Comparison of ENCODE assay signal across 27 cellular contexts in genomic region chr20:51560042-51560441, GRCh38.
"Had no signal": no experiment of that assay in that cellular context is flagged by ENCODE, and none has a peak within 500 bp of the region (broad histone marks: within the 10 kb centered on the region; RNA-seq: fewer than 3 reads in every experiment).

No MANE protein-coding gene starts in this region.

- H3K9me3 ChIP-seq: gastroesophageal sphincter, thoracic aorta, uterus had no signal

- H3K27me3 ChIP-seq: brain microvascular endothelial cell, gastroesophageal sphincter, uterus had no signal

- H3K27ac ChIP-seq: brain microvascular endothelial cell, hepatocyte, thoracic aorta had no signal

- H3K36me3 ChIP-seq: brain microvascular endothelial cell, gastroesophageal sphincter, thoracic aorta, uterus had no signal

- H3K4me3 ChIP-seq: hepatocyte had no signal

- FAIRE-seq: kidney had no signal

- H3K9me3 Mint-ChIP-seq: activated CD4-positive, alpha-beta memory T cell treated with anti-CD3 and anti-CD28 coated beads, Interleukin-2, amount 10 ng/mL, durations not matched to agents 7 days and 5 days; activated CD4-positive, alpha-beta T cell treated with anti-CD3 and anti-CD28 coated beads, Interleukin-2, amount 10 ng/mL, durations not matched to agents 7 days and 5 days; activated T-cell treated with anti-CD3 and anti-CD28 coated beads, Interleukin-2, amount 50 U/mL, for 4 hours; activated T-helper 17 cell treated with anti-CD3 and anti-CD28 coated beads, Interleukin-2, amount 50 U/mL, for 72 hours; effector memory CD8-positive, alpha-beta T cell; natural killer cell; stimulated activated naive CD8-positive, alpha-beta T cell treated with anti-CD3 and anti-CD28 coated beads, Interleukin-15, Interleukin-2, amounts not matched to agents 100 ng/mL and 50 ng/mL, for 24 hours had no signal

- H3K36me3 Mint-ChIP-seq: immature natural killer cell, WTC11 had no signal

- H3K27ac Mint-ChIP-seq: activated CD4-positive, alpha-beta memory T cell treated with anti-CD3 and anti-CD28 coated beads, Interleukin-2, amount 10 ng/mL, durations not matched to agents 7 days and 5 days; activated CD4-positive, alpha-beta T cell treated with anti-CD3 and anti-CD28 coated beads, Interleukin-2, amount 10 ng/mL, durations not matched to agents 7 days and 5 days; activated T-helper 17 cell treated with anti-CD3 and anti-CD28 coated beads, Interleukin-2, amount 50 U/mL, for 72 hours; effector memory CD8-positive, alpha-beta T cell; natural killer cell; stimulated activated naive CD8-positive, alpha-beta T cell treated with anti-CD3 and anti-CD28 coated beads, Interleukin-15, Interleukin-2, amounts not matched to agents 100 ng/mL and 50 ng/mL, for 24 hours; WTC11 had no signal

- H3K4me3 Mint-ChIP-seq: activated CD4-positive, alpha-beta memory T cell treated with anti-CD3 and anti-CD28 coated beads, Interleukin-2, amount 10 ng/mL, durations not matched to agents 7 days and 5 days; activated CD4-positive, alpha-beta T cell treated with anti-CD3 and anti-CD28 coated beads, Interleukin-2, amount 10 ng/mL, durations not matched to agents 7 days and 5 days; activated T-cell treated with anti-CD3 and anti-CD28 coated beads, Interleukin-2, amount 50 U/mL, for 4 hours; effector memory CD8-positive, alpha-beta T cell; natural killer cell; stimulated activated naive CD8-positive, alpha-beta T cell treated with anti-CD3 and anti-CD28 coated beads, Interleukin-15, Interleukin-2, amounts not matched to agents 100 ng/mL and 50 ng/mL, for 24 hours had no signal

- H3K79me2 ChIP-seq: hepatocyte had no signal

- ATAC-seq: activated T-cell treated with anti-CD3 and anti-CD28 coated beads, Interleukin-2, amount 50 U/mL, for 4 hours; activated T-helper 17 cell treated with anti-CD3 and anti-CD28 coated beads, Interleukin-2, amount 50 U/mL, for 72 hours; effector memory CD8-positive, alpha-beta T cell; gastroesophageal sphincter; left colon; natural killer cell; WTC11 had no signal

- H2AFZ ChIP-seq: hepatocyte had no signal

- DNase-seq: activated CD4-positive, alpha-beta memory T cell treated with anti-CD3 and anti-CD28 coated beads, Interleukin-2, amount 10 ng/mL, durations not matched to agents 7 days and 5 days; activated CD4-positive, alpha-beta T cell treated with anti-CD3 and anti-CD28 coated beads for 1 hour; activated CD4-positive, alpha-beta T cell treated with anti-CD3 and anti-CD28 coated beads, Interleukin-2, amount 10 ng/mL, durations not matched to agents 7 days and 5 days; activated CD8-positive, alpha-beta memory T cell treated with anti-CD3 and anti-CD28 coated beads, Interleukin-2, amount 50 U/mL, for 48 hours; activated gamma-delta T cell treated with Interleukin-2 at 50 U/mL for 16 hours; activated naive CD4-positive, alpha-beta T cell treated with anti-CD3 and anti-CD28 coated beads, Interleukin-2, amount 50 U/mL, for 16 hours; activated T-cell treated with anti-CD3 and anti-CD28 coated beads, Interleukin-2, amount 50 U/mL, for 4 hours; brain microvascular endothelial cell; cortex of kidney; effector memory CD8-positive, alpha-beta T cell; erythroblast; immature natural killer cell; kidney; left colon; mammary epithelial cell; natural killer cell; stimulated activated CD4-positive, alpha-beta T cell treated with anti-CD3 and anti-CD28 coated beads, Interleukin-12 subunit alpha, Interleukin-12 subunit beta, amount 100 ng/mL, for 4 hours; stimulated activated CD4-positive, alpha-beta T cell treated with anti-CD3 and anti-CD28 coated beads, Interleukin-4, amount 100 ng/mL, for 1 hour; T-helper 2 cell; trophoblast cell; uterus had no signal
